Comparison of ENCODE assay signal across 14 cellular contexts in the genomic region with DNA sequence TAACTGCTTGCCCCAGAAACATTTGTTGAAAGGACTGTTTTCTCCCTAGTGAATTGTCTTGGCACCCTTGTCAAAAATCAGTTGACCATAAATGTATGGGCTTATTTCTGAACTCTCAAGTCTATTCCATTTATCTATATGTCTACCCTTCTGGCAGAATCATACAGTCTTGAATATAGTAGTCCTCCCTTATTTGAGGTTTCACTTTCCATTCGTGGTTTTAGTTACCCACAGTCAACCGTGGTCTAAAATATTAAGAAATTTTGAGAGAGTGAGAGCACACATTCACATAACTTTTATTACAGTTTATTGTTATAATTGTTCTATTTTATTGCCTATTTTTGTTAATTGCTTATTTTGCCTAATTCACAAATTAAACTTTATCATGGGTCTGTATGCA. TPM values are rescaled to one million over a fixed set of nuclear protein-coding genes. Genes with fewer than 3 reads are reported as not detected.
DNase-seq lines count a peak whose midpoint lies in the region; ATAC-seq, FAIRE-seq and TF ChIP-seq lines count a peak whose summit lies in the region.
"Had no signal": no experiment of that assay in that cellular context is flagged by ENCODE, and none has a peak within 500 bp of the region (broad histone marks: within the 10 kb centered on the region; RNA-seq: fewer than 3 reads in every experiment).

No MANE protein-coding gene starts in this region.

- DNase-seq in activated CD4-positive, alpha-beta T cell treated with anti-CD3 and anti-CD28 coated beads for 36 hours, result no peak
- no peak for DNase-seq in activated CD4-positive, alpha-beta T cell treated with anti-CD3 and anti-CD28 coated beads, Interleukin-2, amount 50 U/mL, for 4 hours
- DNase-seq in RPMI8226 (peak; percentile 28), osteoblast (ENCODE audit: insufficient read length, low spot score, missing footprints) (no peak), RCC 7860 (ENCODE audit: low spot score) (no peak), midbrain (lab: John Stamatoyannopoulos, UW) (no peak)
- DNase-seq in activated CD4-positive, alpha-beta memory T cell treated with anti-CD3 and anti-CD28 coated beads for 36 hours, result no peak
- DNase-seq: activated effector memory CD4-positive, alpha-beta T cell treated with Interleukin-2 at 50 U/mL for 16 hours; DMS79 treated with DMSO at 0.1 percent for 48 hours; NCI-H2171 had no signal

- H3K4me1 Mint-ChIP-seq in activated CD4-positive, alpha-beta T cell treated with anti-CD3 and anti-CD28 coated beads for 36 hours, result peaks cover 18% of the 10 kb centered on the region
- H3K4me1 Mint-ChIP-seq in activated CD4-positive, alpha-beta memory T cell treated with anti-CD3 and anti-CD28 coated beads for 36 hours (ENCODE audit: low read depth), result peaks cover 12% of the 10 kb centered on the region
- H3K4me1 Mint-ChIP-seq: GM23338 had no signal

- H3K27me3 Mint-ChIP-seq in activated CD4-positive, alpha-beta T cell treated with anti-CD3 and anti-CD28 coated beads for 36 hours, result no peaks in the 10 kb centered on the region
- no peaks in the 10 kb centered on the region for H3K27me3 Mint-ChIP-seq in activated CD4-positive, alpha-beta memory T cell treated with anti-CD3 and anti-CD28 coated beads for 36 hours

- H3K9me3 ChIP-seq in osteoblast (ENCODE audit: low read depth, low read length), result no peaks in the 10 kb centered on the region

- no peaks in the 10 kb centered on the region for H3K79me2 ChIP-seq in osteoblast (ENCODE audit: insufficient read depth, low read length)

- peak overlapping the region; percentile 19 for H3K4me3 ChIP-seq in osteoblast (ENCODE audit: insufficient read depth, low read length)
- H3K4me3 ChIP-seq: esophagus muscularis mucosa, GM23338, suprapubic skin had no signal

- no peak overlapping the region for H3K27ac ChIP-seq in osteoblast (ENCODE audit: low read depth, low read length)
- H3K27ac ChIP-seq: esophagus muscularis mucosa, suprapubic skin had no signal

- H3K36me3 ChIP-seq in osteoblast (ENCODE audit: insufficient read depth, low read length), result no peaks in the 10 kb centered on the region
- H3K36me3 ChIP-seq: esophagus muscularis mucosa, suprapubic skin had no signal

- peak overlapping the region; percentile 44 for H3K4me2 ChIP-seq in osteoblast (ENCODE audit: insufficient read depth, low read length)
- H3K4me2 ChIP-seq: GM23338 had no signal

- H3K4me1 ChIP-seq in osteoblast (ENCODE audit: insufficient read depth, low read length), result no peaks in the 10 kb centered on the region
- H3K4me1 ChIP-seq: esophagus muscularis mucosa, suprapubic skin had no signal

- POLR2A ChIA-PET in activated CD4-positive, alpha-beta T cell treated with anti-CD3 and anti-CD28 coated beads for 36 hours (lab: Charles Lee), result no interaction called here
- POLR2A ChIA-PET in activated CD4-positive, alpha-beta memory T cell treated with anti-CD3 and anti-CD28 coated beads for 36 hours (lab: Charles Lee), result no interaction called here

- no peaks in the 10 kb centered on the region for H4K20me1 ChIP-seq in osteoblast (ENCODE audit: insufficient read depth, low read length)

- intact Hi-C loops in activated CD4-positive, alpha-beta T cell treated with anti-CD3 and anti-CD28 coated beads for 36 hours (cut with DNase I, micrococcal nuclease), result no loop called here
- intact Hi-C loops in activated CD4-positive, alpha-beta memory T cell treated with anti-CD3 and anti-CD28 coated beads for 36 hours (cut with micrococcal nuclease), result no loop called here

- H3K36me3 Mint-ChIP-seq in activated CD4-positive, alpha-beta T cell treated with anti-CD3 and anti-CD28 coated beads for 36 hours (ENCODE audit: low read depth), result peaks cover 2% of the 10 kb centered on the region
- peaks cover 6% of the 10 kb centered on the region for H3K36me3 Mint-ChIP-seq in activated CD4-positive, alpha-beta memory T cell treated with anti-CD3 and anti-CD28 coated beads for 36 hours

- peak overlapping the region; percentile 44 for H2AFZ ChIP-seq in osteoblast (ENCODE audit: low read length)
- H2AFZ ChIP-seq: GM23338 had no signal

- CTCF ChIA-PET in activated CD4-positive, alpha-beta T cell treated with anti-CD3 and anti-CD28 coated beads for 36 hours (lab: Charles Lee), result interaction anchor here (0.7 to 1.1 kb wide), 2 partner anchors 46 to 226 kb away, joined by 3 to 5 read pairs; no protein-coding TSS in a partner anchor
- CTCF ChIA-PET in activated CD4-positive, alpha-beta memory T cell treated with anti-CD3 and anti-CD28 coated beads for 36 hours (lab: Charles Lee), result no interaction called here

- FAIRE-seq in RCC 7860 (lab: Jason Lieb, UNC), result no peak

- no peak for TF ChIP-seq CTCF in osteoblast (IDR thresholded peaks at IDR 0.05; ENCODE audit: extremely low read depth, low read depth, low read length)

- H3K4me3 Mint-ChIP-seq in activated CD4-positive, alpha-beta T cell treated with anti-CD3 and anti-CD28 coated beads for 36 hours, result no peak overlapping the region
- H3K4me3 Mint-ChIP-seq in activated CD4-positive, alpha-beta memory T cell treated with anti-CD3 and anti-CD28 coated beads for 36 hours, result no peak overlapping the region
- H3K4me3 Mint-ChIP-seq: GM23338 had no signal

- no peak overlapping the region for H3K27ac Mint-ChIP-seq in activated CD4-positive, alpha-beta T cell treated with anti-CD3 and anti-CD28 coated beads for 36 hours
- no peak overlapping the region for H3K27ac Mint-ChIP-seq in activated CD4-positive, alpha-beta memory T cell treated with anti-CD3 and anti-CD28 coated beads for 36 hours
- H3K27ac Mint-ChIP-seq: GM23338 had no signal

- peak; percentile 36 for ATAC-seq in activated CD4-positive, alpha-beta T cell treated with anti-CD3 and anti-CD28 coated beads for 36 hours
- ATAC-seq in GM21717 (IDR thresholded peaks at IDR 0.05; ENCODE audit: unreplicated experiment), result peak; percentile 53
- ATAC-seq: GM23338 had no signal

- H3K27me3 ChIP-seq in osteoblast (ENCODE audit: insufficient read depth, low read length), result no peaks in the 10 kb centered on the region
- H3K27me3 ChIP-seq: esophagus muscularis mucosa, suprapubic skin had no signal

- peaks cover 9% of the 10 kb centered on the region for H3K9me3 Mint-ChIP-seq in activated CD4-positive, alpha-beta T cell treated with anti-CD3 and anti-CD28 coated beads for 36 hours (ENCODE audit: low read depth)
- peaks cover 11% of the 10 kb centered on the region for H3K9me3 Mint-ChIP-seq in activated CD4-positive, alpha-beta memory T cell treated with anti-CD3 and anti-CD28 coated beads for 36 hours

RNA-seq across cellular contexts. Expression of a gene that starts 17.4 kb away (rescaled TPM):
- total RNA-seq in activated CD4-positive, alpha-beta T cell treated with anti-CD3 and anti-CD28 coated beads for 36 hours, result 10 to 100 TPM; 19.7 to 21.2 TPM
- total RNA-seq in osteoblast, result 9.1 and 9.8 TPM in 2 replicates
- 10 to 100 TPM; 14.0 to 16.4 TPM for total RNA-seq in activated CD4-positive, alpha-beta memory T cell treated with anti-CD3 and anti-CD28 coated beads for 36 hours

RNA-seq across cellular contexts. Expression of a gene that starts 33.6 kb away (rescaled TPM):
- total RNA-seq in activated CD4-positive, alpha-beta T cell treated with anti-CD3 and anti-CD28 coated beads for 36 hours, result 1 to 10 TPM; 1.7 to 1.9 TPM
- 330 and 347 TPM in 2 replicates for total RNA-seq in osteoblast
- total RNA-seq in activated CD4-positive, alpha-beta memory T cell treated with anti-CD3 and anti-CD28 coated beads for 36 hours, result 1 to 10 TPM in 1 of 2 experiments, under 1 TPM in 1; 0.83 to 1.0 TPM

Comparison
In these comparisons a context has a peak if more than half of its experiments do, and no peak if none do; other contexts are left out.
1. RNA of a gene that starts 33.6 kb away (total RNA-seq): 330 to 347 TPM in osteoblast; 1.7 to 1.9 TPM in activated CD4-positive, alpha-beta T cell treated with anti-CD3 and anti-CD28 coated beads for 36 hours and 0.83 to 1.0 TPM in activated CD4-positive, alpha-beta memory T cell treated with anti-CD3 and anti-CD28 coated beads for 36 hours; every median in the first group is over 100 times any median in the second.